ENCODE assay signal across 8 cellular contexts in genomic region chr2:97662386-97662894, GRCh38. TPM values are rescaled to one million over a fixed set of nuclear protein-coding genes. Genes with fewer than 3 reads are reported as not detected.
DNase-seq lines count a peak whose midpoint lies in the region; ATAC-seq and TF ChIP-seq lines count a peak whose summit lies in the region.

No MANE protein-coding gene starts in this region.

- DNase-seq in HFF-Myc (ENCODE audit: extremely low read depth, low read depth) (no peak), mesothelial cell of epicardium (ENCODE audit: low spot score in 2 of 2, unreplicated experiment in 2 of 2) (no peak), OCI-M2 (lab: John Stamatoyannopoulos, UW; ENCODE audit: unreplicated experiment) (no peak), RKO (ENCODE audit: low spot score) (no peak)
- DNase-seq in effector CD8-positive, alpha-beta T cell (lab: John Stamatoyannopoulos, UW), result no peak

- H3K27me3 ChIP-seq in ACC112 (ENCODE audit: insufficient read depth, low read length), result no peaks in the 10 kb centered on the region

- H3K9me3 Mint-ChIP-seq in brain (no peaks in the 10 kb centered on the region), mesothelial cell of epicardium (no peaks in the 10 kb centered on the region)

- H3K4me1 ChIP-seq in ACC112 (ENCODE audit: control insufficient read depth, insufficient read depth, low read length, unreplicated experiment), result peaks cover 31% of the 10 kb centered on the region

- peaks cover 28% of the 10 kb centered on the region for H3K79me2 ChIP-seq in ACC112 (ENCODE audit: control insufficient read depth, insufficient read depth, low read length, unreplicated experiment)

- H3K27ac Mint-ChIP-seq in brain, result peak overlapping the region; percentile 94 to 99 (median 97)
- H3K27ac Mint-ChIP-seq in mesothelial cell of epicardium, result peak overlapping the region; percentile 97

- no peak overlapping the region for H2AFZ ChIP-seq in ACC112 (ENCODE audit: low read length, unreplicated experiment)

- H3K4me1 Mint-ChIP-seq in brain (peaks cover 37% of the 10 kb centered on the region), mesothelial cell of epicardium (peaks cover 18% of the 10 kb centered on the region)

- H3K4me3 Mint-ChIP-seq in brain (peak overlapping the region; percentile 89 to 96 (median 95)), mesothelial cell of epicardium (peak overlapping the region; percentile 80)

- peak overlapping the region; percentile 96 for H3K27ac ChIP-seq in ACC112 (ENCODE audit: low read depth, low read length)

- H3K36me3 ChIP-seq in ACC112 (ENCODE audit: insufficient read depth, low read length), result peaks cover under 1% of the 10 kb centered on the region; the same call in 1 of the 2 replicates

- H3K4me3 ChIP-seq in ACC112 (ENCODE audit: low read depth, low read length) (peak overlapping the region; percentile 85), HFF-Myc (replicated peaks; ENCODE audit: low read depth, low read length) (peak overlapping the region; percentile 93)

- H3K27me3 Mint-ChIP-seq in brain (peaks cover 9% of the 10 kb centered on the region), mesothelial cell of epicardium (ENCODE audit: low read depth) (no peaks in the 10 kb centered on the region)

- ATAC-seq in GM19397 (IDR thresholded peaks at IDR 0.05; ENCODE audit: unreplicated experiment), result no peak

- TF ChIP-seq CTCF in HFF-Myc (IDR thresholded peaks at IDR 0.05; ENCODE audit: low read depth, low read length, missing control alignments) (no peak), brain (conservative IDR thresholded peaks at IDR 0.05) (no peak), mesothelial cell of epicardium (IDR thresholded peaks at IDR 0.05; ENCODE audit: unreplicated experiment) (no peak)

- H3K36me3 Mint-ChIP-seq in brain, result peaks cover 17% of the 10 kb centered on the region
- peaks cover 7% of the 10 kb centered on the region for H3K36me3 Mint-ChIP-seq in mesothelial cell of epicardium

RNA-seq across cellular contexts. Expression of gene ACTR1B, which starts 1.4 kb away (rescaled TPM):
- polyA plus RNA-seq in brain (ENCODE audit: insufficient read depth, low read depth, low replicate concordance), result 88.0 TPM
- 72.7 to 76.6 TPM (median 74.3 TPM) in 3 replicates for total RNA-seq in mesothelial cell of epicardium

RNA-seq across cellular contexts. Expression of gene C2orf92, which starts 7.1 kb away (rescaled TPM):
- polyA plus RNA-seq in brain (ENCODE audit: insufficient read depth, low read depth, low replicate concordance), result 2.0 TPM
- total RNA-seq in mesothelial cell of epicardium, result 17.9 to 20.2 TPM (median 20.0 TPM) in 3 replicates

RNA-seq across cellular contexts. Expression of gene COX5B, which starts 16.6 kb away (rescaled TPM):
- polyA plus RNA-seq in brain (ENCODE audit: insufficient read depth, low read depth, low replicate concordance), result 535 TPM
- 144 to 158 TPM (median 151 TPM) in 3 replicates for total RNA-seq in mesothelial cell of epicardium

RNA-seq across cellular contexts. Expression of gene ZAP70, which starts 50.9 kb away (rescaled TPM):
- polyA plus RNA-seq in brain (ENCODE audit: insufficient read depth, low read depth, low replicate concordance), result not detected
- total RNA-seq in mesothelial cell of epicardium, result 1.9 to 3.1 TPM (median 2.3 TPM) in 3 replicates
